9 cellular contexts compared by ENCODE assay signal in genomic region chr18:49515003-49515402, GRCh38. TPM values are rescaled to one million over a fixed set of nuclear protein-coding genes. Genes with fewer than 3 reads are reported as not detected.
DNase-seq lines count a peak whose midpoint lies in the region; ATAC-seq, FAIRE-seq and TF ChIP-seq lines count a peak whose summit lies in the region.
"Not testable (repeated sequence)": the region's sequence is repeated elsewhere in the genome, so short reads cannot be mapped to it uniquely, and the experiment has no call there.
"Had no signal": no experiment of that assay in that cellular context is flagged by ENCODE, and none has a peak within 500 bp of the region (broad histone marks: within the 10 kb centered on the region; RNA-seq: fewer than 3 reads in every experiment).

No MANE protein-coding gene starts in this region.

- H3K9me3 ChIP-seq in A549; H1 (ENCODE audit: insufficient read depth in 2 of 2, low read depth in 1 of 2, low read length in 1 of 2); left ventricle myocardium inferior (replicated peaks); HepG2 (ENCODE audit: low read length); right lobe of liver: not testable (repeated sequence)

- CTCF ChIA-PET in A549 (lab: Yijun Ruan, JAX), result interaction anchor here (0.8 to 11.3 kb wide), 3 partner anchors 44 to 344 kb away, joined by 3 to 176 read pairs (median 3); no protein-coding TSS in a partner anchor
- CTCF ChIA-PET in H1 (lab: Charles Lee; ENCODE audit: partially characterized antibody), result interaction anchor here (0.7 to 2.5 kb wide), 6 partner anchors 9 to 781 kb away, joined by 3 to 12 read pairs (median 4); no protein-coding TSS in a partner anchor
- CTCF ChIA-PET in HepG2 (lab: Yijun Ruan, JAX; ENCODE audit: low intra/inter-chr PET ratio, low total read pairs), result not testable (repeated sequence)

- H3K4ac ChIP-seq in H1 (replicated peaks; ENCODE audit: insufficient read length, low read depth, low read length), result not testable (repeated sequence)

- FAIRE-seq in A549 (lab: Jason Lieb, UNC); H1 (lab: Jason Lieb, UNC); HepG2 (lab: Jason Lieb, UNC): not testable (repeated sequence)

- TF ChIP-seq POLR2A in A549 (IDR thresholded peaks at IDR 0.05; ENCODE audit: low read length); H1 (IDR thresholded peaks at IDR 0.05; ENCODE audit: control extremely low read depth in 1 of 2, low read depth in 2 of 2, low read length in 2 of 2); HepG2 (IDR thresholded peaks at IDR 0.05; ENCODE audit: insufficient read depth in 1 of 2, low read depth in 2 of 2, low read length in 2 of 2); right lobe of liver (IDR thresholded peaks at IDR 0.05): not testable (repeated sequence)

- WGBS in A549 (ENCODE audit: missing lambda C conversion rate), result 84% methylated on average over 5 of the region's 5 CpGs
- 70% methylated on average over 5 of the region's 5 CpGs; no CpG with 5 or more reads in 1 of the 2 experiments for WGBS in H1 (ENCODE audit: extremely low coverage in 1 of 2, insufficient coverage in 1 of 2, insufficient read length in 1 of 2, insufficient replicate concordance in 2 of 2, low coverage in 1 of 2, low lambda C conversion rate in 2 of 2, missing lambda C conversion rate in 1 of 2), 2 experiments
- WGBS in HepG2 (ENCODE audit: low lambda C conversion rate), result 55% methylated on average over 5 of the region's 5 CpGs
- 73% methylated on average over 5 of the region's 5 CpGs for WGBS in right lobe of liver (ENCODE audit: insufficient coverage, low coverage, low lambda C conversion rate, missing lambda C conversion rate)

- not testable (repeated sequence) for H4K8ac ChIP-seq in H1 (ENCODE audit: extremely low read depth, insufficient read depth, low read length)

- not testable (repeated sequence) for H3K36me3 ChIP-seq in H1 (ENCODE audit: control insufficient read depth in 2 of 4, insufficient read depth in 4 of 4, low read length in 3 of 4); left ventricle myocardium inferior; HepG2 (replicated peaks in 1 of 2; ENCODE audit: control insufficient read depth in 1 of 2, insufficient read depth in 2 of 2, low read length in 2 of 2); right lobe of liver

- H3K4me1 ChIP-seq in A549, left ventricle myocardium inferior, right lobe of liver: not testable (repeated sequence)
- H3K4me1 ChIP-seq in H1 (replicated peaks in 1 of 4; ENCODE audit: control insufficient read depth in 3 of 4, insufficient read depth in 4 of 4, low read length in 3 of 4), result peaks cover 5 to 16% (median 12%) of the 10 kb centered on the region in 4 experiments; a peak in 5 of 7 replicates
- peaks cover 13% of the 10 kb centered on the region for H3K4me1 ChIP-seq in HepG2 (ENCODE audit: insufficient read depth, low read length)

- not testable (repeated sequence) for H4K5ac ChIP-seq in H1 (ENCODE audit: insufficient read length, low read depth, low read length)

- not testable (repeated sequence) for H3K79me2 ChIP-seq in H1 (ENCODE audit: control insufficient read depth in 1 of 2, insufficient read depth in 2 of 2, low read length in 2 of 2); HepG2 (ENCODE audit: insufficient read depth, low read length)

- not testable (repeated sequence) for H3K9ac ChIP-seq in H1 (replicated peaks in 1 of 4; ENCODE audit: extremely low read depth in 1 of 4, low read depth in 3 of 4, low read length in 3 of 4); HepG2 (ENCODE audit: insufficient read depth, low read depth, low read length)

- intact Hi-C loops in left ventricle myocardium inferior (cut with micrococcal nuclease), result not testable (repeated sequence)
- intact Hi-C loops in HepG2 (cut with micrococcal nuclease; ENCODE audit: unreplicated experiment) (loop anchor here (10.0 kb wide), 1 partner anchor 220 kb away; no protein-coding TSS in a partner anchor), right lobe of liver (cut with DNase I) (loop anchor here in 1 of 2 donors (10.0 kb wide), 1 partner anchor 330 kb away; no protein-coding TSS in a partner anchor)

- not testable (repeated sequence) for H2BK20ac ChIP-seq in H1 (ENCODE audit: low read length)

- not testable (repeated sequence) for H3K18ac ChIP-seq in H1 (ENCODE audit: extremely low read depth, low read length)

- H2BK15ac ChIP-seq in H1 (ENCODE audit: low read length), result not testable (repeated sequence)

- H3K4me3 ChIP-seq in A549; H1 (ENCODE audit: extremely low read depth in 1 of 4, insufficient read depth in 2 of 4, low read depth in 3 of 4, low read length in 4 of 4); left ventricle myocardium inferior; right lobe of liver: not testable (repeated sequence)
- H3K4me3 ChIP-seq in HepG2 (replicated peaks in 1 of 3; ENCODE audit: insufficient read depth in 1 of 3, low read depth in 2 of 3, low read length in 3 of 3), result peak overlapping the region in 2 of 3 experiments; percentile 23 to 48; a peak in 1 of 6 replicates

- not testable (repeated sequence) for H3K23me2 ChIP-seq in H1 (ENCODE audit: low read depth, low read length)

- in situ Hi-C loops in HepG2 (cut with HindIII; ENCODE audit: extremely low pct_ligation_motif_present, low pct_unique_long_range_greater_than_20kb), result not testable (repeated sequence)

- not testable (repeated sequence) for TF ChIP-seq EP300 in A549 (IDR thresholded peaks at IDR 0.05); H1 (IDR thresholded peaks at IDR 0.05; ENCODE audit: borderline replicate concordance in 1 of 2, low read depth in 2 of 2, low read length in 2 of 2); HepG2 (IDR thresholded peaks at IDR 0.05; ENCODE audit: low read depth in 2 of 2, low read length in 2 of 2); HepG2 (CRISPR knock-in tag; IDR thresholded peaks at IDR 0.05; ENCODE audit: borderline replicate concordance)

- H4K20me1 ChIP-seq in H1 (replicated peaks in 1 of 2; ENCODE audit: control insufficient read depth in 1 of 2, insufficient read depth in 2 of 2, low read length in 2 of 2); HepG2 (ENCODE audit: insufficient read depth, low read length): not testable (repeated sequence)

- not testable (repeated sequence) for H2BK5ac ChIP-seq in H1 (ENCODE audit: low read depth, low read length)

- H3K27ac ChIP-seq in A549; H1 (ENCODE audit: low read depth, low read length); HepG2 (ENCODE audit: extremely low read length, insufficient read depth, low read length): not testable (repeated sequence)
- H3K27ac ChIP-seq in left ventricle myocardium inferior (replicated peaks), result peak overlapping the region; percentile 55
- H3K27ac ChIP-seq in right lobe of liver, result peak overlapping the region in 2 of 3 donors; percentile 34 to 49

- not testable (repeated sequence) for H3K14ac ChIP-seq in H1 (ENCODE audit: insufficient read length)

- TF ChIP-seq CTCF in A549 (IDR thresholded peaks at IDR 0.05); H1 (IDR thresholded peaks at IDR 0.05; ENCODE audit: control extremely low read depth in 1 of 3, insufficient read depth in 1 of 3, low read depth in 1 of 3, low read length in 3 of 3); left ventricle myocardium inferior (IDR thresholded peaks at IDR 0.05; ENCODE audit: borderline replicate concordance); HepG2 (CRISPR knock-in tag; IDR thresholded peaks at IDR 0.05); right lobe of liver (IDR thresholded peaks at IDR 0.05): not testable (repeated sequence)

- H3K79me1 ChIP-seq in H1 (ENCODE audit: low read depth, low read length), result not testable (repeated sequence)

- H2BK12ac ChIP-seq in H1 (ENCODE audit: low read depth, low read length), result 0 out of 2 replicates have a peak overlapping the region, but pooled peaks have one; percentile 50

- H2BK120ac ChIP-seq in H1 (replicated peaks; ENCODE audit: low read depth, low read length), result not testable (repeated sequence)

- not testable (repeated sequence) for DNase-seq in A549 (ENCODE audit: low read depth in 1 of 2, low spot score in 1 of 2); H1 (ENCODE audit: low read depth in 1 of 2, low spot score in 2 of 2); left ventricle myocardium inferior; HepG2 (ENCODE audit: low spot score); right lobe of liver

- BruUV-seq in HepG2 (replicated peaks; lab: Mats Ljungman, UMichigan), result not testable (repeated sequence)

- not testable (repeated sequence) for H2AFZ ChIP-seq in H1 (ENCODE audit: low read length); HepG2 (ENCODE audit: low read length)

- H3K23ac ChIP-seq in H1 (ENCODE audit: insufficient read length), result not testable (repeated sequence)

- H3K4me2 ChIP-seq in A549; H1 (ENCODE audit: insufficient read depth in 1 of 2, low read depth in 2 of 2, low read length in 2 of 2): not testable (repeated sequence)
- H3K4me2 ChIP-seq in HepG2 (ENCODE audit: low read depth, low read length), result peak overlapping the region; percentile 70

- not testable (repeated sequence) for H4K91ac ChIP-seq in H1 (replicated peaks; ENCODE audit: insufficient read length, low read length)

- ATAC-seq in A549, HepG2, right lobe of liver: not testable (repeated sequence)

- not testable (repeated sequence) for H3K56ac ChIP-seq in H1 (replicated peaks; ENCODE audit: insufficient read length, low read depth, low read length)

- TF ChIP-seq RAD21 in A549 (conservative IDR thresholded peaks at IDR 0.05 in 1 of 2, IDR thresholded peaks at IDR 0.05 in 1 of 2); H1 (IDR thresholded peaks at IDR 0.05 in 1 of 2, conservative IDR thresholded peaks at IDR 0.05 in 1 of 2; ENCODE audit: low read depth in 2 of 2, low read length in 2 of 2); HepG2 (CRISPR knock-in tag; IDR thresholded peaks at IDR 0.05): not testable (repeated sequence)

- not testable (repeated sequence) for H3K27me3 ChIP-seq in H1 (replicated peaks in 1 of 4; ENCODE audit: control insufficient read depth in 3 of 4, extremely low read depth in 1 of 4, insufficient read depth in 3 of 4, low read length in 3 of 4); left ventricle myocardium inferior (ENCODE audit: low read depth); HepG2 (ENCODE audit: control insufficient read depth in 1 of 2, insufficient read depth in 2 of 2, low read length in 2 of 2); right lobe of liver

- POLR2A ChIA-PET in A549 (lab: Yijun Ruan, JAX) (interaction anchor here (1.1 kb wide), 1 partner anchor 344 kb away, joined by 3 read pairs; no protein-coding TSS in a partner anchor), H1 (lab: Charles Lee; ENCODE audit: partially characterized antibody) (interaction anchor here (1.6 kb wide), 1 partner anchor 21 kb away, joined by 5 read pairs; no protein-coding TSS in a partner anchor)
- POLR2A ChIA-PET in HepG2 (lab: Yijun Ruan, JAX), result not testable (repeated sequence)

- not testable (repeated sequence) for H2AK5ac ChIP-seq in H1 (ENCODE audit: low read depth, low read length)

RNA-seq across cellular contexts. Expression of gene RPL17, which starts 22.7 kb away (rescaled TPM):
- 2,609 and 3,410 TPM in 2 replicates for polyA plus RNA-seq in A549 (2011; rRNA removed)
- polyA plus RNA-seq in A549 (2012; cell fraction: cytosol; rRNA removed), result 2,174 and 2,488 TPM in 2 replicates
- polyA plus RNA-seq in A549 (2012; cell fraction: nucleus; rRNA removed), result 515 and 883 TPM in 2 replicates
- polyA plus RNA-seq in A549 (2017; fragmentation: RNase III; extraction: RNeasy Plus Mini Kit Qiagen cat#74134 plus additional on column Dnase treatment), result 2,202 to 2,477 TPM (median 2,230 TPM) in 3 replicates
- 448 and 454 TPM in 2 replicates for polyA minus RNA-seq in A549 (2011; rRNA and poly(A)+ RNA removed)
- total RNA-seq in H1 (2021; fragmentation: NEBNext Ultra II Directional; extraction: Animal tissue kit (Norgen Biotek cat#: 25700)), result 2,692 and 2,707 TPM in 2 replicates
- polyA plus RNA-seq in H1 (2011; rRNA removed), result 2,550 and 4,330 TPM in 2 replicates
- 4,763 TPM for polyA plus RNA-seq in H1 (2011; cell fraction: cytosol; rRNA removed)
- 1,813 TPM for polyA plus RNA-seq in H1 (2011; cell fraction: nucleus; rRNA removed)
- 3,622 to 5,232 TPM (median 4,180 TPM) in 4 replicates for polyA plus RNA-seq in H1 (2012, experiment 1 of 2)
- 1,892 TPM for polyA plus RNA-seq in H1 (2012, experiment 2 of 2)
- 4,430 TPM for polyA plus RNA-seq in H1 (2013, experiment 1 of 2)
- polyA plus RNA-seq in H1 (2013, experiment 2 of 2), result 4,563 TPM
- 1,374 and 2,105 TPM in 2 replicates for polyA minus RNA-seq in H1 (2011; rRNA and poly(A)+ RNA removed)
- 674 TPM for polyA minus RNA-seq in H1 (2011; cell fraction: cytosol; rRNA and poly(A)+ RNA removed)
- 1,076 TPM for polyA minus RNA-seq in H1 (2011; cell fraction: nucleus; rRNA and poly(A)+ RNA removed)
- 738 TPM for total RNA-seq in left ventricle myocardium inferior
- total RNA-seq in HepG2 (2016; rRNA removed; fragmentation: Illumina TruSeq; extraction: Trizol), result 2,087 and 2,639 TPM in 2 replicates
- 3,110 and 3,287 TPM in 2 replicates for total RNA-seq in HepG2 (2016; cell fraction: cytosol; rRNA removed; fragmentation: Illumina TruSeq; extraction: Trizol; ENCODE audit: low read depth)
- total RNA-seq in HepG2 (2016; cell fraction: insoluble cytoplasmic fraction; rRNA removed; fragmentation: Illumina TruSeq; extraction: Trizol), result 2,077 and 2,707 TPM in 2 replicates
- 4,915 and 4,916 TPM in 2 replicates for total RNA-seq in HepG2 (2016; cell fraction: membrane; rRNA removed; fragmentation: Illumina TruSeq; extraction: Trizol)
- 764 and 826 TPM in 2 replicates for total RNA-seq in HepG2 (2016; cell fraction: nucleus; rRNA removed; fragmentation: Illumina TruSeq; extraction: Trizol)
- polyA plus RNA-seq in HepG2 (2011; rRNA removed), result 3,818 and 4,133 TPM in 2 replicates
- 4,012 and 4,835 TPM in 2 replicates for polyA plus RNA-seq in HepG2 (2011; cell fraction: cytosol; rRNA removed)
- 824 and 1,042 TPM in 2 replicates for polyA plus RNA-seq in HepG2 (2011; cell fraction: nucleus; rRNA removed)
- polyA plus RNA-seq in HepG2 (2012), result 3,914 and 4,724 TPM in 2 replicates
- polyA plus RNA-seq in HepG2 (2016; cell fraction: cytosol; fragmentation: Illumina TruSeq; extraction: Trizol; ENCODE audit: low read depth), result 4,104 and 4,147 TPM in 2 replicates
- 2,894 and 3,118 TPM in 2 replicates for polyA plus RNA-seq in HepG2 (2016; cell fraction: insoluble cytoplasmic fraction; fragmentation: Illumina TruSeq; extraction: Trizol; ENCODE audit: low read depth)
- polyA plus RNA-seq in HepG2 (2016; cell fraction: membrane; fragmentation: Illumina TruSeq; extraction: Trizol; ENCODE audit: low read depth), result 5,165 and 5,252 TPM in 2 replicates
- 1,528 and 1,530 TPM in 2 replicates for polyA plus RNA-seq in HepG2 (2016; cell fraction: nucleus; fragmentation: Illumina TruSeq; extraction: Trizol; ENCODE audit: insufficient read depth, low read depth)
- polyA minus RNA-seq in HepG2 (2011; rRNA and poly(A)+ RNA removed; ENCODE audit: low replicate concordance), result 381 and 692 TPM in 2 replicates
- 546 and 648 TPM in 2 replicates for polyA minus RNA-seq in HepG2 (2011; cell fraction: cytosol; rRNA and poly(A)+ RNA removed)
- polyA minus RNA-seq in HepG2 (2011; cell fraction: nucleus; rRNA and poly(A)+ RNA removed), result 521 and 627 TPM in 2 replicates
- total RNA-seq in right lobe of liver, result 100 to 1,000 TPM; 385 to 554 (median 483) TPM

RNA-seq across cellular contexts. Expression of gene C18orf32, which starts 28.0 kb away (rescaled TPM):
- polyA plus RNA-seq in A549 (2011; rRNA removed), result 35.3 and 59.1 TPM in 2 replicates
- polyA plus RNA-seq in A549 (2012; cell fraction: cytosol; rRNA removed), result 12.5 and 14.0 TPM in 2 replicates
- polyA plus RNA-seq in A549 (2012; cell fraction: nucleus; rRNA removed), result 3.8 and 5.1 TPM in 2 replicates
- 12.7 to 14.5 TPM (median 13.1 TPM) in 3 replicates for polyA plus RNA-seq in A549 (2017; fragmentation: RNase III; extraction: RNeasy Plus Mini Kit Qiagen cat#74134 plus additional on column Dnase treatment)
- polyA minus RNA-seq in A549 (2011; rRNA and poly(A)+ RNA removed), result 2.4 and 2.8 TPM in 2 replicates
- 20.1 and 22.9 TPM in 2 replicates for total RNA-seq in H1 (2021; fragmentation: NEBNext Ultra II Directional; extraction: Animal tissue kit (Norgen Biotek cat#: 25700))
- polyA plus RNA-seq in H1 (2011; rRNA removed), result 14.9 and 17.3 TPM in 2 replicates
- 21.1 TPM for polyA plus RNA-seq in H1 (2011; cell fraction: cytosol; rRNA removed)
- polyA plus RNA-seq in H1 (2011; cell fraction: nucleus; rRNA removed), result 11.5 TPM
- 5.7 to 9.1 TPM (median 8.2 TPM) in 4 replicates for polyA plus RNA-seq in H1 (2012, experiment 1 of 2)
- polyA plus RNA-seq in H1 (2012, experiment 2 of 2), result 17.5 TPM
- 39.6 TPM for polyA plus RNA-seq in H1 (2013, experiment 1 of 2)
- 42.4 TPM for polyA plus RNA-seq in H1 (2013, experiment 2 of 2)
- 1.1 and 1.7 TPM in 2 replicates for polyA minus RNA-seq in H1 (2011; rRNA and poly(A)+ RNA removed)
- 8.6 TPM for polyA minus RNA-seq in H1 (2011; cell fraction: cytosol; rRNA and poly(A)+ RNA removed)
- 6.0 TPM for polyA minus RNA-seq in H1 (2011; cell fraction: nucleus; rRNA and poly(A)+ RNA removed)
- 57.4 TPM for total RNA-seq in left ventricle myocardium inferior
- total RNA-seq in HepG2 (2016; rRNA removed; fragmentation: Illumina TruSeq; extraction: Trizol), result 14.5 and 20.6 TPM in 2 replicates
- total RNA-seq in HepG2 (2016; cell fraction: cytosol; rRNA removed; fragmentation: Illumina TruSeq; extraction: Trizol; ENCODE audit: low read depth), result 21.3 and 22.8 TPM in 2 replicates
- total RNA-seq in HepG2 (2016; cell fraction: insoluble cytoplasmic fraction; rRNA removed; fragmentation: Illumina TruSeq; extraction: Trizol), result 14.0 and 23.8 TPM in 2 replicates
- total RNA-seq in HepG2 (2016; cell fraction: membrane; rRNA removed; fragmentation: Illumina TruSeq; extraction: Trizol), result 32.7 and 32.8 TPM in 2 replicates
- total RNA-seq in HepG2 (2016; cell fraction: nucleus; rRNA removed; fragmentation: Illumina TruSeq; extraction: Trizol), result 15.0 and 16.4 TPM in 2 replicates
- 15.9 and 17.6 TPM in 2 replicates for polyA plus RNA-seq in HepG2 (2011; rRNA removed)
- 13.2 and 14.2 TPM in 2 replicates for polyA plus RNA-seq in HepG2 (2011; cell fraction: cytosol; rRNA removed)
- 6.4 and 8.7 TPM in 2 replicates for polyA plus RNA-seq in HepG2 (2011; cell fraction: nucleus; rRNA removed)
- polyA plus RNA-seq in HepG2 (2012), result 18.8 and 20.4 TPM in 2 replicates
- polyA plus RNA-seq in HepG2 (2016; cell fraction: cytosol; fragmentation: Illumina TruSeq; extraction: Trizol; ENCODE audit: low read depth), result 55.4 and 58.2 TPM in 2 replicates
- 18.5 and 25.1 TPM in 2 replicates for polyA plus RNA-seq in HepG2 (2016; cell fraction: insoluble cytoplasmic fraction; fragmentation: Illumina TruSeq; extraction: Trizol; ENCODE audit: low read depth)
- 45.4 and 46.0 TPM in 2 replicates for polyA plus RNA-seq in HepG2 (2016; cell fraction: membrane; fragmentation: Illumina TruSeq; extraction: Trizol; ENCODE audit: low read depth)
- 26.2 and 28.8 TPM in 2 replicates for polyA plus RNA-seq in HepG2 (2016; cell fraction: nucleus; fragmentation: Illumina TruSeq; extraction: Trizol; ENCODE audit: insufficient read depth, low read depth)
- 1.9 and 3.2 TPM in 2 replicates for polyA minus RNA-seq in HepG2 (2011; rRNA and poly(A)+ RNA removed; ENCODE audit: low replicate concordance)
- 4.7 and 6.5 TPM in 2 replicates for polyA minus RNA-seq in HepG2 (2011; cell fraction: cytosol; rRNA and poly(A)+ RNA removed)
- 4.4 and 6.7 TPM in 2 replicates for polyA minus RNA-seq in HepG2 (2011; cell fraction: nucleus; rRNA and poly(A)+ RNA removed)
- total RNA-seq in right lobe of liver, result 10 to 100 TPM; 24.8 to 41.1 (median 31.1) TPM

RNA-seq across cellular contexts. Expression of gene LIPG, which starts 46.9 kb away (rescaled TPM):
- polyA plus RNA-seq in A549 (2011; rRNA removed), result 0.61 and 0.65 TPM in 2 replicates
- 0.01 and 0.08 TPM in 2 replicates for polyA plus RNA-seq in A549 (2012; cell fraction: cytosol; rRNA removed)
- 0.11 and 0.35 TPM in 2 replicates for polyA plus RNA-seq in A549 (2012; cell fraction: nucleus; rRNA removed)
- polyA plus RNA-seq in A549 (2017; fragmentation: RNase III; extraction: RNeasy Plus Mini Kit Qiagen cat#74134 plus additional on column Dnase treatment), result 0.31 to 0.36 TPM (median 0.33 TPM) in 3 replicates
- polyA minus RNA-seq in A549 (2011; rRNA and poly(A)+ RNA removed), result 2.3 and 3.6 TPM in 2 replicates
- total RNA-seq in H1 (2021; fragmentation: NEBNext Ultra II Directional; extraction: Animal tissue kit (Norgen Biotek cat#: 25700)), result 9.8 and 11.8 TPM in 2 replicates
- 8.3 and 9.2 TPM in 2 replicates for polyA plus RNA-seq in H1 (2011; rRNA removed)
- polyA plus RNA-seq in H1 (2011; cell fraction: cytosol; rRNA removed), result 9.2 TPM
- 12.6 TPM for polyA plus RNA-seq in H1 (2011; cell fraction: nucleus; rRNA removed)
- 9.5 to 11.9 TPM (median 9.9 TPM) in 4 replicates for polyA plus RNA-seq in H1 (2012, experiment 1 of 2)
- 2.6 TPM for polyA plus RNA-seq in H1 (2012, experiment 2 of 2)
- 11.7 TPM for polyA plus RNA-seq in H1 (2013, experiment 1 of 2)
- 13.4 TPM for polyA plus RNA-seq in H1 (2013, experiment 2 of 2)
- polyA minus RNA-seq in H1 (2011; rRNA and poly(A)+ RNA removed), result 21.1 and 36.4 TPM in 2 replicates
- 8.1 TPM for polyA minus RNA-seq in H1 (2011; cell fraction: cytosol; rRNA and poly(A)+ RNA removed)
- 14.5 TPM for polyA minus RNA-seq in H1 (2011; cell fraction: nucleus; rRNA and poly(A)+ RNA removed)
- not detected for total RNA-seq in left ventricle myocardium inferior
- total RNA-seq in HepG2 (2016; rRNA removed; fragmentation: Illumina TruSeq; extraction: Trizol), result 4.9 and 10.8 TPM in 2 replicates
- total RNA-seq in HepG2 (2016; cell fraction: cytosol; rRNA removed; fragmentation: Illumina TruSeq; extraction: Trizol; ENCODE audit: low read depth), result 0.40 and 0.97 TPM in 2 replicates
- 5.5 and 12.1 TPM in 2 replicates for total RNA-seq in HepG2 (2016; cell fraction: insoluble cytoplasmic fraction; rRNA removed; fragmentation: Illumina TruSeq; extraction: Trizol)
- total RNA-seq in HepG2 (2016; cell fraction: membrane; rRNA removed; fragmentation: Illumina TruSeq; extraction: Trizol), result 2.7 and 2.9 TPM in 2 replicates
- 12.8 and 17.5 TPM in 2 replicates for total RNA-seq in HepG2 (2016; cell fraction: nucleus; rRNA removed; fragmentation: Illumina TruSeq; extraction: Trizol)
- polyA plus RNA-seq in HepG2 (2011; rRNA removed), result 0.96 and 4.6 TPM in 2 replicates
- 1.0 and 4.5 TPM in 2 replicates for polyA plus RNA-seq in HepG2 (2011; cell fraction: cytosol; rRNA removed)
- polyA plus RNA-seq in HepG2 (2011; cell fraction: nucleus; rRNA removed), result 1.4 and 5.0 TPM in 2 replicates
- polyA plus RNA-seq in HepG2 (2012), result 3.4 and 3.7 TPM in 2 replicates
- 0.68 and 0.74 TPM in 2 replicates for polyA plus RNA-seq in HepG2 (2016; cell fraction: cytosol; fragmentation: Illumina TruSeq; extraction: Trizol; ENCODE audit: low read depth)
- 3.4 and 3.6 TPM in 2 replicates for polyA plus RNA-seq in HepG2 (2016; cell fraction: insoluble cytoplasmic fraction; fragmentation: Illumina TruSeq; extraction: Trizol; ENCODE audit: low read depth)
- 0.89 and 1.1 TPM in 2 replicates for polyA plus RNA-seq in HepG2 (2016; cell fraction: membrane; fragmentation: Illumina TruSeq; extraction: Trizol; ENCODE audit: low read depth)
- 14.7 and 16.1 TPM in 2 replicates for polyA plus RNA-seq in HepG2 (2016; cell fraction: nucleus; fragmentation: Illumina TruSeq; extraction: Trizol; ENCODE audit: insufficient read depth, low read depth)
- polyA minus RNA-seq in HepG2 (2011; rRNA and poly(A)+ RNA removed; ENCODE audit: low replicate concordance), result 0.16 and 1.9 TPM in 2 replicates
- 2.0 and 4.5 TPM in 2 replicates for polyA minus RNA-seq in HepG2 (2011; cell fraction: cytosol; rRNA and poly(A)+ RNA removed)
- polyA minus RNA-seq in HepG2 (2011; cell fraction: nucleus; rRNA and poly(A)+ RNA removed), result 0.77 and 4.4 TPM in 2 replicates
- total RNA-seq in right lobe of liver, result 100 to 1,000 TPM in 1 of 6 experiments, 10 to 100 TPM in 5; 35.0 to 120 (median 59.1) TPM
- total RNA-seq: CD4-positive, alpha-beta memory T cell; CD4-positive, CD25-positive, alpha-beta regulatory T cell; CD8-positive, alpha-beta memory T cell had no signal
- polyA plus RNA-seq: CD14-positive monocyte; CD4-positive, alpha-beta memory T cell; CD4-positive, CD25-positive, alpha-beta regulatory T cell; CD8-positive, alpha-beta memory T cell had no signal

RNA-seq across cellular contexts. Expression of gene DYM, which starts 54.6 kb away (rescaled TPM):
- 47.5 and 52.2 TPM in 2 replicates for polyA plus RNA-seq in A549 (2011; rRNA removed)
- 6.6 and 8.5 TPM in 2 replicates for polyA plus RNA-seq in A549 (2012; cell fraction: cytosol; rRNA removed)
- polyA plus RNA-seq in A549 (2012; cell fraction: nucleus; rRNA removed), result 4.8 and 7.0 TPM in 2 replicates
- 9.6 to 11.7 TPM (median 10.6 TPM) in 3 replicates for polyA plus RNA-seq in A549 (2017; fragmentation: RNase III; extraction: RNeasy Plus Mini Kit Qiagen cat#74134 plus additional on column Dnase treatment)
- polyA minus RNA-seq in A549 (2011; rRNA and poly(A)+ RNA removed), result 60.9 and 71.5 TPM in 2 replicates
- 60.7 and 63.8 TPM in 2 replicates for total RNA-seq in H1 (2021; fragmentation: NEBNext Ultra II Directional; extraction: Animal tissue kit (Norgen Biotek cat#: 25700))
- polyA plus RNA-seq in H1 (2011; rRNA removed), result 25.5 and 32.9 TPM in 2 replicates
- polyA plus RNA-seq in H1 (2011; cell fraction: cytosol; rRNA removed), result 29.7 TPM
- polyA plus RNA-seq in H1 (2011; cell fraction: nucleus; rRNA removed), result 26.4 TPM
- 29.7 to 50.9 TPM (median 34.3 TPM) in 4 replicates for polyA plus RNA-seq in H1 (2012, experiment 1 of 2)
- polyA plus RNA-seq in H1 (2012, experiment 2 of 2), result 4.5 TPM
- 36.2 TPM for polyA plus RNA-seq in H1 (2013, experiment 1 of 2)
- 34.9 TPM for polyA plus RNA-seq in H1 (2013, experiment 2 of 2)
- 79.1 and 91.3 TPM in 2 replicates for polyA minus RNA-seq in H1 (2011; rRNA and poly(A)+ RNA removed)
- 50.1 TPM for polyA minus RNA-seq in H1 (2011; cell fraction: cytosol; rRNA and poly(A)+ RNA removed)
- polyA minus RNA-seq in H1 (2011; cell fraction: nucleus; rRNA and poly(A)+ RNA removed), result 183 TPM
- total RNA-seq in left ventricle myocardium inferior, result 41.2 TPM
- total RNA-seq in HepG2 (2016; rRNA removed; fragmentation: Illumina TruSeq; extraction: Trizol), result 47.6 and 74.3 TPM in 2 replicates
- 44.2 and 58.4 TPM in 2 replicates for total RNA-seq in HepG2 (2016; cell fraction: cytosol; rRNA removed; fragmentation: Illumina TruSeq; extraction: Trizol; ENCODE audit: low read depth)
- total RNA-seq in HepG2 (2016; cell fraction: insoluble cytoplasmic fraction; rRNA removed; fragmentation: Illumina TruSeq; extraction: Trizol), result 48.0 and 72.9 TPM in 2 replicates
- total RNA-seq in HepG2 (2016; cell fraction: membrane; rRNA removed; fragmentation: Illumina TruSeq; extraction: Trizol), result 80.3 and 82.6 TPM in 2 replicates
- 54.5 and 60.6 TPM in 2 replicates for total RNA-seq in HepG2 (2016; cell fraction: nucleus; rRNA removed; fragmentation: Illumina TruSeq; extraction: Trizol)
- 51.6 and 72.0 TPM in 2 replicates for polyA plus RNA-seq in HepG2 (2011; rRNA removed)
- polyA plus RNA-seq in HepG2 (2011; cell fraction: cytosol; rRNA removed), result 32.3 and 39.0 TPM in 2 replicates
- polyA plus RNA-seq in HepG2 (2011; cell fraction: nucleus; rRNA removed), result 13.1 and 15.9 TPM in 2 replicates
- 42.0 and 55.8 TPM in 2 replicates for polyA plus RNA-seq in HepG2 (2012)
- polyA plus RNA-seq in HepG2 (2016; cell fraction: cytosol; fragmentation: Illumina TruSeq; extraction: Trizol; ENCODE audit: low read depth), result 28.7 and 32.8 TPM in 2 replicates
- polyA plus RNA-seq in HepG2 (2016; cell fraction: insoluble cytoplasmic fraction; fragmentation: Illumina TruSeq; extraction: Trizol; ENCODE audit: low read depth), result 70.0 and 71.9 TPM in 2 replicates
- polyA plus RNA-seq in HepG2 (2016; cell fraction: membrane; fragmentation: Illumina TruSeq; extraction: Trizol; ENCODE audit: low read depth), result 59.3 and 65.7 TPM in 2 replicates
- polyA plus RNA-seq in HepG2 (2016; cell fraction: nucleus; fragmentation: Illumina TruSeq; extraction: Trizol; ENCODE audit: insufficient read depth, low read depth), result 23.8 and 26.1 TPM in 2 replicates
- 107 and 109 TPM in 2 replicates for polyA minus RNA-seq in HepG2 (2011; rRNA and poly(A)+ RNA removed; ENCODE audit: low replicate concordance)
- 50.0 and 63.9 TPM in 2 replicates for polyA minus RNA-seq in HepG2 (2011; cell fraction: cytosol; rRNA and poly(A)+ RNA removed)
- polyA minus RNA-seq in HepG2 (2011; cell fraction: nucleus; rRNA and poly(A)+ RNA removed), result 116 and 119 TPM in 2 replicates
- total RNA-seq in right lobe of liver, result 10 to 100 TPM; 19.0 to 31.1 (median 25.7) TPM
